ENCODE assay signal across 22 cellular contexts in the genomic region with DNA sequence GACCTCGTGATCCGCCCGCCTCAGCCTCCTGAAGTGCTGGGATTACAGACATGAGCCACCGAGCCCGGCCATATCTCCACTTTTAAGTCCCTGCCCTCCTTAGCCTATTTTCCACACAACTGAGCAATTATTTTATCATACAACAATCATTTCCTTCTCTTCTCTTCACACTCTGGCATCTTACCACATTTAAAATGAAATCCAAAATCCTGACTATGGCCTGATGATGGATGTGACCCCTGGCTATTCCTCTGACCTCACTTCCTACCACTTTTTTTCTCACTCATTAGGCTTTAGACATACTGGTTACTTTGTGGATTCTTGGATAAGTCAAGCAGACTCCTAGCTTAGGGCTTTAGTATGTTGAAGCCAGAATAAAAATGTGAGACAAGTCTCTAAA. TPM values are rescaled to one million over a fixed set of nuclear protein-coding genes. Genes with fewer than 3 reads are reported as not detected.
DNase-seq lines count a peak whose midpoint lies in the region; ATAC-seq and TF ChIP-seq lines count a peak whose summit lies in the region.
"Had no signal": no experiment of that assay in that cellular context is flagged by ENCODE, and none has a peak within 500 bp of the region (broad histone marks: within the 10 kb centered on the region; RNA-seq: fewer than 3 reads in every experiment).

No MANE protein-coding gene starts in this region.

- no peak overlapping the region for H3K4me2 ChIP-seq in fibroblast of lung (ENCODE audit: extremely low read depth, insufficient read depth, low read length)

- H3K9ac ChIP-seq in fibroblast of lung (ENCODE audit: insufficient read depth, low read length) (no peak overlapping the region), colonic mucosa (ENCODE audit: low read depth in 2 of 2, low read length in 2 of 2) (no peak overlapping the region)

- TF ChIP-seq CTCF in right atrium auricular region (IDR thresholded peaks at IDR 0.05) (no peak), fibroblast of lung (conservative IDR thresholded peaks at IDR 0.05 in 1 of 2, IDR thresholded peaks at IDR 0.05 in 1 of 2; ENCODE audit: low read depth in 1 of 2, low read length in 2 of 2) (no peak), thoracic aorta (IDR thresholded peaks at IDR 0.05) (no peak), colonic mucosa (IDR thresholded peaks at IDR 0.05) (no peak)

- H3K4me3 ChIP-seq in right atrium auricular region (no peak overlapping the region), fibroblast of lung (replicated peaks in 1 of 4; ENCODE audit: control extremely low read depth in 1 of 4, insufficient read depth in 1 of 4, low read depth in 3 of 4, low read length in 4 of 4) (no peak overlapping the region), thoracic aorta (no peak overlapping the region), colonic mucosa (no peak overlapping the region)
- H3K4me3 ChIP-seq: breast epithelium, prostate gland, SJCRH30, vagina had no signal

- H3K27me3 Mint-ChIP-seq in activated CD4-positive, alpha-beta T cell treated with anti-CD3 and anti-CD28 coated beads, Interleukin-2, amount 10 ng/mL, durations not matched to agents 24 days and 14 days: peaks cover 8% of the 10 kb centered on the region

- H3K4me1 ChIP-seq in right atrium auricular region (peaks cover 0 to 14% of the 10 kb centered on the region in 2 donors), fibroblast of lung (ENCODE audit: control insufficient read depth, extremely low read depth, insufficient read depth, low read length) (peaks cover 25% of the 10 kb centered on the region), thoracic aorta (ENCODE audit: control insufficient read depth in 1 of 2, low read depth in 2 of 2) (peaks cover 19 to 44% of the 10 kb centered on the region in 2 donors), colonic mucosa (peaks cover 6% of the 10 kb centered on the region)
- H3K4me1 ChIP-seq: prostate gland had no signal

- no peaks in the 10 kb centered on the region for H3K36me3 Mint-ChIP-seq in activated CD4-positive, alpha-beta T cell treated with anti-CD3 and anti-CD28 coated beads, Interleukin-2, amount 10 ng/mL, durations not matched to agents 24 days and 14 days (ENCODE audit: low read depth)
- H3K36me3 Mint-ChIP-seq: activated naive CD4-positive, alpha-beta T cell treated with anti-CD3 and anti-CD28 coated beads, Interleukin-2, amount 50 U/mL, for 72 hours had no signal

- H3K9me3 Mint-ChIP-seq in activated CD4-positive, alpha-beta T cell treated with anti-CD3 and anti-CD28 coated beads, Interleukin-2, amount 10 ng/mL, durations not matched to agents 24 days and 14 days: no peaks in the 10 kb centered on the region
- H3K9me3 Mint-ChIP-seq: activated T-cell treated with anti-CD3 and anti-CD28 coated beads, Interleukin-2, amount 50 U/mL, for 72 hours; neural crest cell had no signal

- H2AFZ ChIP-seq in fibroblast of lung (ENCODE audit: low read length): no peak overlapping the region

- ATAC-seq in left cardiac atrium (no peak), thoracic aorta (ENCODE audit: insufficient number of reproducible peaks, low FRiP score, low read depth) (no peak), GM18520 (IDR thresholded peaks at IDR 0.05; ENCODE audit: unreplicated experiment) (no peak)
- ATAC-seq: activated naive CD4-positive, alpha-beta T cell treated with anti-CD3 and anti-CD28 coated beads, Interleukin-2, amount 50 U/mL, for 72 hours; activated T-cell treated with anti-CD3 and anti-CD28 coated beads, Interleukin-2, amount 50 U/mL, for 72 hours had no signal

- peaks cover 18% of the 10 kb centered on the region for H3K4me1 Mint-ChIP-seq in activated CD4-positive, alpha-beta T cell treated with anti-CD3 and anti-CD28 coated beads, Interleukin-2, amount 10 ng/mL, durations not matched to agents 24 days and 14 days

- H3K36me3 ChIP-seq in right atrium auricular region (no peaks in the 10 kb centered on the region), fibroblast of lung (ENCODE audit: control insufficient read depth, insufficient read depth, low read length) (no peaks in the 10 kb centered on the region), thoracic aorta (no peaks in the 10 kb centered on the region), colonic mucosa (no peaks in the 10 kb centered on the region)
- H3K36me3 ChIP-seq: breast epithelium, prostate gland, SJCRH30, vagina had no signal

- H3K27me3 ChIP-seq in right atrium auricular region (no peaks in the 10 kb centered on the region), fibroblast of lung (ENCODE audit: control insufficient read depth, insufficient read depth, low read length) (no peaks in the 10 kb centered on the region), thoracic aorta (replicated peaks; ENCODE audit: insufficient read depth) (no peaks in the 10 kb centered on the region), colonic mucosa (no peaks in the 10 kb centered on the region)
- H3K27me3 ChIP-seq: breast epithelium, SJCRH30, vagina had no signal

- intact Hi-C loops in left cardiac atrium (cut with DNase I): no loop called here
- intact Hi-C loops in colonic mucosa (cut with DNase I): no loop called here
- intact Hi-C loops in activated CD4-positive, alpha-beta T cell treated with anti-CD3 and anti-CD28 coated beads, Interleukin-2, amount 10 ng/mL, durations not matched to agents 24 days and 14 days (cut with micrococcal nuclease): no loop called here

- no peak overlapping the region for H3K27ac ChIP-seq in right atrium auricular region
- peak overlapping the region; percentile 37 for H3K27ac ChIP-seq in fibroblast of lung (ENCODE audit: insufficient read depth, low read length)
- peak overlapping the region; percentile 50 to 94 for H3K27ac ChIP-seq in thoracic aorta
- no peak overlapping the region for H3K27ac ChIP-seq in colonic mucosa
- H3K27ac ChIP-seq: breast epithelium, C4-2B, prostate gland, SJCRH30, vagina had no signal

- H3K9me3 ChIP-seq in right atrium auricular region: no peaks in the 10 kb centered on the region
- H3K9me3 ChIP-seq in fibroblast of lung (ENCODE audit: control insufficient read depth, insufficient read depth, low read depth, low read length): no peaks in the 10 kb centered on the region
- H3K9me3 ChIP-seq in thoracic aorta: no peaks in the 10 kb centered on the region
- no peaks in the 10 kb centered on the region for H3K9me3 ChIP-seq in colonic mucosa
- H3K9me3 ChIP-seq: breast epithelium, prostate gland, SJCRH30, vagina had no signal

- H3K27ac Mint-ChIP-seq in activated CD4-positive, alpha-beta T cell treated with anti-CD3 and anti-CD28 coated beads, Interleukin-2, amount 10 ng/mL, durations not matched to agents 24 days and 14 days: no peak overlapping the region
- H3K27ac Mint-ChIP-seq: activated naive CD4-positive, alpha-beta T cell treated with anti-CD3 and anti-CD28 coated beads, Interleukin-2, amount 50 U/mL, for 72 hours; activated T-cell treated with anti-CD3 and anti-CD28 coated beads, Interleukin-2, amount 50 U/mL, for 72 hours had no signal

- DNase-seq in right atrium auricular region (ENCODE audit: low spot score) (peak; percentile 34), left cardiac atrium (no peak), RPMI7951 (ENCODE audit: low read depth) (peak; percentile 88), fibroblast of lung (ENCODE audit: low read depth in 2 of 2) (peak in 1 of 2 donors; percentile 86), thoracic aorta (ENCODE audit: low spot score) (no peak), colonic mucosa (no peak)
- no peak for DNase-seq in activated CD4-positive, alpha-beta T cell treated with anti-CD3 and anti-CD28 coated beads, Interleukin-2, amount 10 ng/mL, durations not matched to agents 24 days and 14 days
- DNase-seq: activated CD4-positive, CD25-positive, alpha-beta regulatory T cell; activated T-cell treated with anti-CD3 and anti-CD28 coated beads, Interleukin-2, amount 50 U/mL, for 72 hours; Karpas-422; NCI-H2171; NCI-H69; SJCRH30; stimulated activated CD4-positive, alpha-beta T cell treated with anti-CD3 and anti-CD28 coated beads, Interleukin-12 subunit alpha, Interleukin-12 subunit beta, amount 100 ng/mL, for 4 hours; T-helper 2 cell had no signal

- H3K79me2 ChIP-seq in fibroblast of lung (ENCODE audit: control insufficient read depth, insufficient read depth, low read length): peaks cover 4% of the 10 kb centered on the region

- no peak overlapping the region for H3K4me3 Mint-ChIP-seq in activated CD4-positive, alpha-beta T cell treated with anti-CD3 and anti-CD28 coated beads, Interleukin-2, amount 10 ng/mL, durations not matched to agents 24 days and 14 days
- H3K4me3 Mint-ChIP-seq: activated T-cell treated with anti-CD3 and anti-CD28 coated beads, Interleukin-2, amount 50 U/mL, for 72 hours; neural crest cell had no signal

- no peaks in the 10 kb centered on the region for H4K20me1 ChIP-seq in fibroblast of lung (ENCODE audit: control insufficient read depth, extremely low read depth, insufficient read depth, low read length)

RNA-seq across cellular contexts. Expression of gene EID3, which starts 21.9 kb away (rescaled TPM):
- total RNA-seq in right atrium auricular region: 1 to 10 TPM; 2.9 to 3.3 TPM
- total RNA-seq in left cardiac atrium: 1 to 10 TPM; 1.6 to 1.7 TPM
- 0.68 and 0.72 TPM in 2 replicates for total RNA-seq in RPMI7951 (2014; rRNA removed; shearing (Covaris generic))
- 8.2 and 18.0 TPM in 2 replicates for total RNA-seq in fibroblast of lung
- 2.3 and 3.5 TPM in 2 replicates for polyA plus RNA-seq in fibroblast of lung
- 1.4 and 2.9 TPM in 2 replicates for polyA plus RNA-seq in fibroblast of lung (2012)
- polyA minus RNA-seq in fibroblast of lung (ENCODE audit: low replicate concordance): 0.37 TPM in 1 of 2 replicates, not detected in the other
- total RNA-seq in thoracic aorta: 10 to 100 TPM; 32.7 to 33.7 TPM
- total RNA-seq in colonic mucosa: 1 to 10 TPM in 1 of 2 donors, under 1 TPM in 1; 0.98 to 2.5 TPM
- total RNA-seq in activated CD4-positive, alpha-beta T cell treated with anti-CD3 and anti-CD28 coated beads, Interleukin-2, amount 10 ng/mL, durations not matched to agents 24 days and 14 days: 9.0 and 9.7 TPM in 2 replicates

Comparison
In these comparisons a context has a peak if more than half of its experiments do, and no peak if none do; other contexts are left out.
1. DNase-seq: peak in right atrium auricular region (single experiment) and RPMI7951 (single experiment); none in left cardiac atrium (single experiment), thoracic aorta (single experiment), colonic mucosa (single experiment) and activated CD4-positive, alpha-beta T cell treated with anti-CD3 and anti-CD28 coated beads, Interleukin-2, amount 10 ng/mL, durations not matched to agents 24 days and 14 days (single experiment).
2. H3K27ac ChIP-seq: peak in fibroblast of lung (single experiment) and thoracic aorta (2 of 2); none in right atrium auricular region (0 of 2) and colonic mucosa (single experiment).